8 cellular contexts compared by ENCODE assay signal in genomic region chr7:66237876-66238617, GRCh38. TPM values are rescaled to one million over a fixed set of nuclear protein-coding genes. Genes with fewer than 3 reads are reported as not detected.
A peak's percentile ranks its signal among the peaks of the same experiment; 100 is the strongest.
DNase-seq lines count a peak whose midpoint lies in the region; ATAC-seq and TF ChIP-seq lines count a peak whose summit lies in the region.
"Not testable (repeated sequence)": the region's sequence is repeated elsewhere in the genome, so short reads cannot be mapped to it uniquely, and the experiment has no call there.

No MANE protein-coding gene starts in this region.

- not testable (repeated sequence) for DNase-seq in chondrocyte (ENCODE audit: low spot score); type B pancreatic cell (ENCODE audit: extremely low spot score, unreplicated experiment)
- peak; percentile 69 for DNase-seq in kidney tubule cell (ENCODE audit: low spot score)

- not testable (repeated sequence) for H3K27ac ChIP-seq in HUES6 (ENCODE audit: low read depth, low read length)

- H3K27me3 ChIP-seq in HUES6 (ENCODE audit: control insufficient read depth, insufficient read depth, low read length) = not testable (repeated sequence)

- not testable (repeated sequence) for H3K4me3 ChIP-seq in HUES6 (ENCODE audit: low read depth, low read length)

- H3K4me1 Mint-ChIP-seq in chondrocyte (ENCODE audit: low read depth) (peaks cover 30% of the 10 kb centered on the region), nephron (peaks cover 12% of the 10 kb centered on the region), type B pancreatic cell (ENCODE audit: unreplicated experiment) (peaks cover 25% of the 10 kb centered on the region)

- not testable (repeated sequence) for H3K36me3 ChIP-seq in HUES6 (ENCODE audit: control insufficient read depth, insufficient read depth, low read length)

- H3K9ac ChIP-seq in HUES6 (ENCODE audit: low read length) = peak overlapping the region; percentile 34

- not testable (repeated sequence) for H3K36me3 Mint-ChIP-seq in chondrocyte (ENCODE audit: low read depth); type B pancreatic cell
- H3K36me3 Mint-ChIP-seq in nephron (ENCODE audit: low read depth) = peaks cover 30% of the 10 kb centered on the region

- H3K9me3 ChIP-seq in HUES6 (ENCODE audit: control insufficient read depth, insufficient read depth, low read depth, low read length) = not testable (repeated sequence)

- ATAC-seq in GM18498 (IDR thresholded peaks at IDR 0.05; ENCODE audit: unreplicated experiment) = peak; percentile 67
- peak; percentile 79 for ATAC-seq in GM19452 (IDR thresholded peaks at IDR 0.05; ENCODE audit: unreplicated experiment)
- peak; percentile 70 for ATAC-seq in HG02943 (IDR thresholded peaks at IDR 0.05; ENCODE audit: low read depth, unreplicated experiment)

- H3K9me3 Mint-ChIP-seq in chondrocyte (ENCODE audit: low read depth); type B pancreatic cell: not testable (repeated sequence)
- H3K9me3 Mint-ChIP-seq in nephron = peaks cover 14% of the 10 kb centered on the region

- peak overlapping the region; percentile 79 for H3K27ac Mint-ChIP-seq in chondrocyte (ENCODE audit: unreplicated experiment)
- H3K27ac Mint-ChIP-seq in nephron = peak overlapping the region; percentile 91 to 96 (median 94)
- H3K27ac Mint-ChIP-seq in type B pancreatic cell = peak overlapping the region; percentile 71

- not testable (repeated sequence) for TF ChIP-seq CTCF in chondrocyte (IDR thresholded peaks at IDR 0.05); nephron (IDR thresholded peaks at IDR 0.05; ENCODE audit: unreplicated experiment in 3 of 3); type B pancreatic cell (conservative IDR thresholded peaks at IDR 0.05)

- not testable (repeated sequence) for H3K4me3 Mint-ChIP-seq in chondrocyte (ENCODE audit: unreplicated experiment)
- H3K4me3 Mint-ChIP-seq in nephron (peak overlapping the region in 2 of 3 experiments; percentile 12 to 24), type B pancreatic cell (peak overlapping the region; percentile 22)

- not testable (repeated sequence) for H3K27me3 Mint-ChIP-seq in chondrocyte (ENCODE audit: low read depth); nephron (ENCODE audit: low read depth); type B pancreatic cell

- peaks cover 17% of the 10 kb centered on the region for H3K4me1 ChIP-seq in HUES6 (ENCODE audit: control insufficient read depth, insufficient read depth, low read length)

RNA-seq across cellular contexts. Expression of gene TPST1, which starts 32.9 kb away (rescaled TPM):
- total RNA-seq in chondrocyte (28.0 to 36.5 TPM (median 30.0 TPM) in 3 replicates), type B pancreatic cell (ENCODE audit: low replicate concordance) (12.0 and 26.9 TPM in 2 replicates)
